In the genomic region with DNA sequence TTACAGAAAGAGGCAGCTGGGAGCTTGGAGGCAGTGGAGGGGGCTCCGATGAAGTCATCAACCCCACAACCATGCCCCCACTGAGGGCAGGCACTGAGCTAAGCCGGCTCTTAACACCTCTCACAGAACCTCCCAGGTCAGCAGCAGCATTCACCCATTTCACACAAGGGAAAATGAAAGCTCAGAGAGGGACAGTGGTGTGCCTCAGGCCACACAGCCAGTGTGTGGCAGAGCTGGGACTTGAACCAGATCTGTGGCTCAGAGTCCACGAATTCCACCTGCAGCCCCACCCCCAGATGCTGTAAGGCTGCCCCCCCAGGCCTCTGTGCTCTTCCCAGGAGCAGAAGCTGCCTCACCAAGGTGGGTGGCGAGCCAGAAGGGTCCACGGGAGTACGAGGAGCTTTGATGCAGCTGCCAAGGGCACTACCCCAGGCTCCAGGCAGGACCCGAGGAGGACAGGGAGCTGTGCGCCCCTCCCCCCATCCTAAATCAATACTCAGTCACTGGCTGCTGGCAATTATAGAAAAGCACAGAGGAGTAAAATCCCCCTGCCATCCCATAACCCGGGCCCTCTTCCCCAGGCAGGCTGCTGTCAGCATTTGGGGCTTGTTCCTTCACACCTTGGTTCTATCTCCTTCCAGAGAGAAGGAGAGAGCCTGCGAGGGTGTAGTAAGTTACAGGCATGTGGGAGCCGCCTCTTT, we compare ENCODE assay signal across 19 cellular contexts. TPM values are rescaled to one million over a fixed set of nuclear protein-coding genes. Genes with fewer than 3 reads are reported as not detected.
DNase-seq lines count a peak whose midpoint lies in the region; ATAC-seq and TF ChIP-seq lines count a peak whose summit lies in the region.
"Had no signal": no experiment of that assay in that cellular context is flagged by ENCODE, and none has a peak within 500 bp of the region (broad histone marks: within the 10 kb centered on the region; RNA-seq: fewer than 3 reads in every experiment).

No MANE protein-coding gene starts in this region.

- H3K4me3 ChIP-seq in adrenal gland (no peak overlapping the region), upper lobe of right lung (no peak overlapping the region)
- H3K4me3 ChIP-seq: neural progenitor cell had no signal

- no peak for TF ChIP-seq CTCF in adrenal gland (IDR thresholded peaks at IDR 0.05)
- TF ChIP-seq CTCF in upper lobe of right lung (IDR thresholded peaks at IDR 0.05): no peak

- peak overlapping the region in 3 of 5 donors; percentile 52 to 81 (median 67) for H3K27ac ChIP-seq in adrenal gland
- H3K27ac ChIP-seq in upper lobe of right lung: no peak overlapping the region
- H3K27ac ChIP-seq: KMS-11, neural progenitor cell had no signal

- DNase-seq in left ventricle myocardium superior (peak; percentile 10), left cardiac atrium (no peak), adrenal gland (peak in 6 of 7 donors; percentile 9 to 47 (median 24)), mesenteric fat pad (ENCODE audit: low spot score) (peak; percentile 49), upper lobe of right lung (peak; percentile 56), T-helper 9 cell (no peak)
- DNase-seq: activated CD4-positive, alpha-beta T cell treated with anti-CD3 and anti-CD28 coated beads, Interleukin-2, amount 10 ng/mL, durations not matched to agents 7 days and 5 days; CD8-positive, alpha-beta memory T cell; DND-41; midbrain; NCI-H1105 treated with DMSO at 0.1 percent for 48 hours; NCI-H2081 treated with DMSO at 0.1 percent for 48 hours; retina; SW 1271 had no signal

- peaks cover 0 to 12% (median 0%) of the 10 kb centered on the region in 3 donors for H3K9me3 ChIP-seq in adrenal gland (replicated peaks in 1 of 3)
- peaks cover 7% of the 10 kb centered on the region for H3K9me3 ChIP-seq in upper lobe of right lung

- H3K27me3 ChIP-seq in adrenal gland (no peaks in the 10 kb centered on the region), upper lobe of right lung (no peaks in the 10 kb centered on the region)
- H3K27me3 ChIP-seq: neural progenitor cell had no signal

- H3K4me1 ChIP-seq in adrenal gland (replicated peaks in 1 of 2) (peaks cover 26 to 31% of the 10 kb centered on the region in 2 donors), upper lobe of right lung (peaks cover 8% of the 10 kb centered on the region)

- ATAC-seq in left ventricle myocardium superior: no peak
- ATAC-seq in left cardiac atrium: no peak
- no peak for ATAC-seq in upper lobe of right lung
- ATAC-seq in HG02884 (IDR thresholded peaks at IDR 0.05; ENCODE audit: unreplicated experiment): no peak
- no peak for ATAC-seq in HG03045 (IDR thresholded peaks at IDR 0.05; ENCODE audit: unreplicated experiment)
- ATAC-seq: stimulated activated effector memory CD8-positive, alpha-beta T cell treated with anti-CD3 and anti-CD28 coated beads, Interleukin-12 subunit alpha, Interleukin-12 subunit beta, amount 100 ng/mL, for 72 hours had no signal

- 63 to 82% (median 69%) methylated on average over 7 to 11 of the region's 11 CpGs for WGBS in adrenal gland, 4 donors

- intact Hi-C loops in left ventricle myocardium superior (cut with micrococcal nuclease): no loop called here
- intact Hi-C loops in left cardiac atrium (cut with DNase I): loop anchor here in 1 of 2 donors (5.0 kb wide), 1 partner anchor 164 kb away; no protein-coding TSS in a partner anchor
- intact Hi-C loops in adrenal gland (cut with DNase I): no loop called here
- intact Hi-C loops in upper lobe of right lung (cut with DNase I): no loop called here

- TF ChIP-seq POLR2A in adrenal gland (IDR thresholded peaks at IDR 0.05): no peak

- no peaks in the 10 kb centered on the region for H3K36me3 ChIP-seq in adrenal gland (replicated peaks in 1 of 2)
- no peaks in the 10 kb centered on the region for H3K36me3 ChIP-seq in upper lobe of right lung
- H3K36me3 ChIP-seq: neural progenitor cell had no signal

RNA-seq across cellular contexts. Expression of a gene that starts 47.5 kb away (rescaled TPM):
- total RNA-seq in left ventricle myocardium superior (25.7 TPM), left cardiac atrium (10 to 100 TPM; 14.5 to 21.8 TPM), adrenal gland (10 to 100 TPM; 15.2 to 57.8 (median 27.1) TPM), mesenteric fat pad (2.7 TPM), upper lobe of right lung (6.2 TPM)
- polyA plus RNA-seq in adrenal gland: 10 to 100 TPM in 2 of 3 donors, 1 to 10 TPM in 1; 9.2 to 36.7 (median 11.7) TPM

Comparison
In these comparisons a context has a peak if more than half of its experiments do, and no peak if none do; other contexts are left out.
1. DNase-seq: peak in left ventricle myocardium superior (single experiment), adrenal gland (6 of 7), mesenteric fat pad (single experiment) and upper lobe of right lung (single experiment); none in left cardiac atrium (single experiment) and T-helper 9 cell (single experiment).